1 cellular context compared by ENCODE assay signal in genomic region chr1:21903638-21904474, GRCh38.
TF ChIP-seq lines count a peak whose summit lies in the region.

No MANE protein-coding gene starts in this region.

TF ChIP-seq in WTC11, 78 proteins besides CTCF, POLR2A, EP300 and RAD21 (continued from another document):
- TF ChIP-seq ETV6 (CRISPR knock-in tag; IDR thresholded peaks at IDR 0.05): no peak
